Comparison of ENCODE assay signal across 1 cellular context in genomic region chr19:48740705-48741030, GRCh38.
TF ChIP-seq lines count a peak whose summit lies in the region.

No MANE protein-coding gene starts in this region.

TF ChIP-seq in WTC11, 78 proteins besides CTCF, POLR2A, EP300 and RAD21 (continued from another document):
- TF ChIP-seq, protein P1, sequence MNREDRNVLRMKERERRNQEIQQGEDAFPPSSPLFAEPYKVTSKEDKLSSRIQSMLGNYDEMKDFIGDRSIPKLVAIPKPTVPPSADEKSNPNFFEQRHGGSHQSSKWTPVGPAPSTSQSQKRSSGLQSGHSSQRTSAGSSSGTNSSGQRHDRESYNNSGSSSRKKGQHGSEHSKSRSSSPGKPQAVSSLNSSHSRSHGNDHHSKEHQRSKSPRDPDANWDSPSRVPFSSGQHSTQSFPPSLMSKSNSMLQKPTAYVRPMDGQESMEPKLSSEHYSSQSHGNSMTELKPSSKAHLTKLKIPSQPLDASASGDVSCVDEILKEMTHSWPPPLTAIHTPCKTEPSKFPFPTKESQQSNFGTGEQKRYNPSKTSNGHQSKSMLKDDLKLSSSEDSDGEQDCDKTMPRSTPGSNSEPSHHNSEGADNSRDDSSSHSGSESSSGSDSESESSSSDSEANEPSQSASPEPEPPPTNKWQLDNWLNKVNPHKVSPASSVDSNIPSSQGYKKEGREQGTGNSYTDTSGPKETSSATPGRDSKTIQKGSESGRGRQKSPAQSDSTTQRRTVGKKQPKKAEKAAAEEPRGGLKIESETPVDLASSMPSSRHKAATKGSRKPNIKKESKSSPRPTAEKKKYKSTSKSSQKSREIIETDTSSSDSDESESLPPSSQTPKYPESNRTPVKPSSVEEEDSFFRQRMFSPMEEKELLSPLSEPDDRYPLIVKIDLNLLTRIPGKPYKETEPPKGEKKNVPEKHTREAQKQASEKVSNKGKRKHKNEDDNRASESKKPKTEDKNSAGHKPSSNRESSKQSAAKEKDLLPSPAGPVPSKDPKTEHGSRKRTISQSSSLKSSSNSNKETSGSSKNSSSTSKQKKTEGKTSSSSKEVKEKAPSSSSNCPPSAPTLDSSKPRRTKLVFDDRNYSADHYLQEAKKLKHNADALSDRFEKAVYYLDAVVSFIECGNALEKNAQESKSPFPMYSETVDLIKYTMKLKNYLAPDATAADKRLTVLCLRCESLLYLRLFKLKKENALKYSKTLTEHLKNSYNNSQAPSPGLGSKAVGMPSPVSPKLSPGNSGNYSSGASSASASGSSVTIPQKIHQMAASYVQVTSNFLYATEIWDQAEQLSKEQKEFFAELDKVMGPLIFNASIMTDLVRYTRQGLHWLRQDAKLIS (CRISPR knock-in tag; IDR thresholded peaks at IDR 0.05; ENCODE audit: borderline replicate concordance), result no peak
- TF ChIP-seq ZNF317 (CRISPR knock-in tag; IDR thresholded peaks at IDR 0.05; ENCODE audit: borderline replicate concordance, low read depth) (no peak), TP53 (CRISPR knock-in tag; IDR thresholded peaks at IDR 0.05) (no peak), HMGA2 (CRISPR knock-in tag; IDR thresholded peaks at IDR 0.05) (no peak), ZBTB43 (CRISPR knock-in tag; IDR thresholded peaks at IDR 0.05) (no peak), NFE2L1 (CRISPR knock-in tag; IDR thresholded peaks at IDR 0.05) (no peak)
- TF ChIP-seq, protein P2, sequence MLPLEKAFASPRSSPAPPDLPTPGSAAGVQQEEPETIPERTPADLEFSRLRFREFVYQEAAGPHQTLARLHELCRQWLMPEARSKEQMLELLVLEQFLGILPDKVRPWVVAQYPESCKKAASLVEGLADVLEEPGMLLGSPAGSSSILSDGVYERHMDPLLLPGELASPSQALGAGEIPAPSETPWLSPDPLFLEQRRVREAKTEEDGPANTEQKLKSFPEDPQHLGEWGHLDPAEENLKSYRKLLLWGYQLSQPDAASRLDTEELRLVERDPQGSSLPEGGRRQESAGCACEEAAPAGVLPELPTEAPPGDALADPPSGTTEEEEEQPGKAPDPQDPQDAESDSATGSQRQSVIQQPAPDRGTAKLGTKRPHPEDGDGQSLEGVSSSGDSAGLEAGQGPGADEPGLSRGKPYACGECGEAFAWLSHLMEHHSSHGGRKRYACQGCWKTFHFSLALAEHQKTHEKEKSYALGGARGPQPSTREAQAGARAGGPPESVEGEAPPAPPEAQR (CRISPR knock-in tag; IDR thresholded peaks at IDR 0.05), result no peak
- TF ChIP-seq, protein P3, sequence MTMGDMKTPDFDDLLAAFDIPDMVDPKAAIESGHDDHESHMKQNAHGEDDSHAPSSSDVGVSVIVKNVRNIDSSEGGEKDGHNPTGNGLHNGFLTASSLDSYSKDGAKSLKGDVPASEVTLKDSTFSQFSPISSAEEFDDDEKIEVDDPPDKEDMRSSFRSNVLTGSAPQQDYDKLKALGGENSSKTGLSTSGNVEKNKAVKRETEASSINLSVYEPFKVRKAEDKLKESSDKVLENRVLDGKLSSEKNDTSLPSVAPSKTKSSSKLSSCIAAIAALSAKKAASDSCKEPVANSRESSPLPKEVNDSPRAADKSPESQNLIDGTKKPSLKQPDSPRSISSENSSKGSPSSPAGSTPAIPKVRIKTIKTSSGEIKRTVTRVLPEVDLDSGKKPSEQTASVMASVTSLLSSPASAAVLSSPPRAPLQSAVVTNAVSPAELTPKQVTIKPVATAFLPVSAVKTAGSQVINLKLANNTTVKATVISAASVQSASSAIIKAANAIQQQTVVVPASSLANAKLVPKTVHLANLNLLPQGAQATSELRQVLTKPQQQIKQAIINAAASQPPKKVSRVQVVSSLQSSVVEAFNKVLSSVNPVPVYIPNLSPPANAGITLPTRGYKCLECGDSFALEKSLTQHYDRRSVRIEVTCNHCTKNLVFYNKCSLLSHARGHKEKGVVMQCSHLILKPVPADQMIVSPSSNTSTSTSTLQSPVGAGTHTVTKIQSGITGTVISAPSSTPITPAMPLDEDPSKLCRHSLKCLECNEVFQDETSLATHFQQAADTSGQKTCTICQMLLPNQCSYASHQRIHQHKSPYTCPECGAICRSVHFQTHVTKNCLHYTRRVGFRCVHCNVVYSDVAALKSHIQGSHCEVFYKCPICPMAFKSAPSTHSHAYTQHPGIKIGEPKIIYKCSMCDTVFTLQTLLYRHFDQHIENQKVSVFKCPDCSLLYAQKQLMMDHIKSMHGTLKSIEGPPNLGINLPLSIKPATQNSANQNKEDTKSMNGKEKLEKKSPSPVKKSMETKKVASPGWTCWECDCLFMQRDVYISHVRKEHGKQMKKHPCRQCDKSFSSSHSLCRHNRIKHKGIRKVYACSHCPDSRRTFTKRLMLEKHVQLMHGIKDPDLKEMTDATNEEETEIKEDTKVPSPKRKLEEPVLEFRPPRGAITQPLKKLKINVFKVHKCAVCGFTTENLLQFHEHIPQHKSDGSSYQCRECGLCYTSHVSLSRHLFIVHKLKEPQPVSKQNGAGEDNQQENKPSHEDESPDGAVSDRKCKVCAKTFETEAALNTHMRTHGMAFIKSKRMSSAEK (CRISPR knock-in tag; IDR thresholded peaks at IDR 0.05; ENCODE audit: borderline replicate concordance), result no peak
